In genomic region chr1:33224166-33224707, GRCh38 we compare ENCODE assay signal across 25 cellular contexts.
"Had no signal": no experiment of that assay in that cellular context is flagged by ENCODE, and none has a peak within 500 bp of the region (broad histone marks: within the 10 kb centered on the region; RNA-seq: fewer than 3 reads in every experiment).

No MANE protein-coding gene starts in this region.

- ATAC-seq: effector memory CD8-positive, alpha-beta T cell; esophagus mucosa; gastrocnemius medialis; heart right ventricle; left cardiac atrium; left lung; left ventricle myocardium superior; lower lobe of right lung; mucosa of descending colon; naive thymus-derived CD8-positive, alpha-beta T cell had no signal

- H3K9me3 ChIP-seq: gastrocnemius medialis, lower lobe of right lung had no signal

- H3K4me3 ChIP-seq: esophagus squamous epithelium, gastrocnemius medialis, heart right ventricle, left lung, lower lobe of right lung, mucosa of descending colon had no signal

- DNase-seq: cortex of kidney; effector CD8-positive, alpha-beta T cell; effector memory CD8-positive, alpha-beta T cell; endodermal cell; erythroblast; esophagus squamous epithelium; foreskin fibroblast; foreskin melanocyte; gastrocnemius medialis; glutamatergic neuron; head of caudate nucleus; heart right ventricle; hippocampal formation; left cardiac atrium; left lung; left ventricle myocardium superior; lower lobe of right lung; mesenchymal stem cell; mucosa of descending colon; naive B cell; naive thymus-derived CD8-positive, alpha-beta T cell had no signal

- H3K4me1 ChIP-seq: left lung had no signal

- H3K36me3 ChIP-seq: esophagus squamous epithelium, gastrocnemius medialis, heart right ventricle, left lung, lower lobe of right lung had no signal

- H3K27ac Mint-ChIP-seq: dendritic cell treated with granulocyte-macrophage colony-stimulating factor and Interleukin-4, amounts not matched to agents 40 ng/mL and 50 ng/mL, for 4 days; endodermal cell; mesothelial cell of epicardium; naive B cell had no signal

- H3K4me3 Mint-ChIP-seq: dendritic cell treated with granulocyte-macrophage colony-stimulating factor and Interleukin-4, amounts not matched to agents 40 ng/mL and 50 ng/mL, for 4 days; effector memory CD8-positive, alpha-beta T cell; endodermal cell; mesothelial cell of epicardium; naive B cell; naive thymus-derived CD8-positive, alpha-beta T cell had no signal

- H3K27me3 ChIP-seq: esophagus squamous epithelium, gastrocnemius medialis, heart right ventricle, left lung had no signal

- H3K27ac ChIP-seq: epithelial cell of prostate, esophagus squamous epithelium, gastrocnemius medialis, heart right ventricle, left lung, lower lobe of right lung had no signal
